In the genomic region with DNA sequence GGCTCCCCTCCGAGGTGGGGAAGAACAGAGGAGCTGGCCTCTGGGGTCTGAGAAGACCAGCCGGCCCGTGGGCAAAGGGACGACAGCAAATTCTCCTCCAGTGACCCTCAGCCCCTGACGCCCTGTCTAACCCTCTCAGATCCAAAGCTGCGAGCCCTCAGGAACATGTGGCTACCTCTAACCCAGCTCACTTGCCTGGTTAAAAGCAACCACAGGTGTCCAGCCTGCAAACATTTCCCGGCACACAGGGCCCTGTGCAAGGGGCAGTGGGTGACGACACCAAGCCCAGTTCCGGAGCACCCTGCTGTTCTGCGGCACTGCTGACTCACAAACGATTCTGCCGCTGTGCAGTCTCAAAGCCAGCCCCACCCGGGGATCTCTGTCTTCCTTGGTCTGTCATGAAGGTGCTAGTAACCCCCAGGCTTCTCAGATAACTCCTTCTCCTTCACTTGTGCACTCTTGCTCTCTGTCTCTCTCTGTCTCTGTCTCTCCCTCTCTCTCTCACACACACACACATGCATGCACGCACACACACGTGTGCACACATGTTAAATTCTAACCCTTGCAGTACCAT, we compare ENCODE assay signal across 1 cellular context.
TF ChIP-seq lines count a peak whose summit lies in the region.

No MANE protein-coding gene starts in this region.

TF ChIP-seq in HepG2, 621 proteins besides CTCF, POLR2A, EP300 and RAD21 (continued from another document and continues in another):
- TF ChIP-seq, protein P1, sequence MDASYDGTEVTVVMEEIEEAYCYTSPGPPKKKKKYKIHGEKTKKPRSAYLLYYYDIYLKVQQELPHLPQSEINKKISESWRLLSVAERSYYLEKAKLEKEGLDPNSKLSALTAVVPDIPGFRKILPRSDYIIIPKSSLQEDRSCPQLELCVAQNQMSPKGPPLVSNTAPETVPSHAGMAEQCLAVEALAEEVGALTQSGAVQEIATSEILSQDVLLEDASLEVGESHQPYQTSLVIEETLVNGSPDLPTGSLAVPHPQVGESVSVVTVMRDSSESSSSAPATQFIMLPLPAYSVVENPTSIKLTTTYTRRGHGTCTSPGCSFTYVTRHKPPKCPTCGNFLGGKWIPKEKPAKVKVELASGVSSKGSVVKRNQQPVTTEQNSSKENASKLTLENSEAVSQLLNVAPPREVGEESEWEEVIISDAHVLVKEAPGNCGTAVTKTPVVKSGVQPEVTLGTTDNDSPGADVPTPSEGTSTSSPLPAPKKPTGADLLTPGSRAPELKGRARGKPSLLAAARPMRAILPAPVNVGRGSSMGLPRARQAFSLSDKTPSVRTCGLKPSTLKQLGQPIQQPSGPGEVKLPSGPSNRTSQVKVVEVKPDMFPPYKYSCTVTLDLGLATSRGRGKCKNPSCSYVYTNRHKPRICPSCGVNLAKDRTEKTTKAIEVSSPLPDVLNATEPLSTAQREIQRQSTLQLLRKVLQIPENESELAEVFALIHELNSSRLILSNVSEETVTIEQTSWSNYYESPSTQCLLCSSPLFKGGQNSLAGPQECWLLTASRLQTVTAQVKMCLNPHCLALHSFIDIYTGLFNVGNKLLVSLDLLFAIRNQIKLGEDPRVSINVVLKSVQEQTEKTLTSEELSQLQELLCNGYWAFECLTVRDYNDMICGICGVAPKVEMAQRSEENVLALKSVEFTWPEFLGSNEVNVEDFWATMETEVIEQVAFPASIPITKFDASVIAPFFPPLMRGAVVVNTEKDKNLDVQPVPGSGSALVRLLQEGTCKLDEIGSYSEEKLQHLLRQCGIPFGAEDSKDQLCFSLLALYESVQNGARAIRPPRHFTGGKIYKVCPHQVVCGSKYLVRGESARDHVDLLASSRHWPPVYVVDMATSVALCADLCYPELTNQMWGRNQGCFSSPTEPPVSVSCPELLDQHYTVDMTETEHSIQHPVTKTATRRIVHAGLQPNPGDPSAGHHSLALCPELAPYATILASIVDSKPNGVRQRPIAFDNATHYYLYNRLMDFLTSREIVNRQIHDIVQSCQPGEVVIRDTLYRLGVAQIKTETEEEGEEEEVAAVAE (CRISPR knock-in tag; IDR thresholded peaks at IDR 0.05; ENCODE audit: borderline replicate concordance), result 0 out of 2 replicates have a peak, but pooled peaks have one; percentile 33
- TF ChIP-seq, protein P2, sequence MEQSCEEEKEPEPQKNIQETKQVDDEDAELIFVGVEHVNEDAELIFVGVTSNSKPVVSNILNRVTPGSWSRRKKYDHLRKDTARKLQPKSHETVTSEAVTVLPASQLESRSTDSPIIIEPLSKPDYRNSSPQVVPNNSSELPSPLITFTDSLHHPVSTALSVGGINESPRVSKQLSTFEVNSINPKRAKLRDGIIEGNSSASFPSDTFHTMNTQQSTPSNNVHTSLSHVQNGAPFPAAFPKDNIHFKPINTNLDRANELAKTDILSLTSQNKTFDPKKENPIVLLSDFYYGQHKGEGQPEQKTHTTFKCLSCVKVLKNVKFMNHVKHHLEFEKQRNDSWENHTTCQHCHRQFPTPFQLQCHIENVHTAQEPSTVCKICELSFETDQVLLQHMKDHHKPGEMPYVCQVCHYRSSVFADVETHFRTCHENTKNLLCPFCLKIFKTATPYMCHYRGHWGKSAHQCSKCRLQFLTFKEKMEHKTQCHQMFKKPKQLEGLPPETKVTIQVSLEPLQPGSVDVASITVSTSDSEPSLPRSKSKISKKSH (CRISPR knock-in tag; IDR thresholded peaks at IDR 0.05; ENCODE audit: borderline replicate concordance), result no peak
- no peak for TF ChIP-seq RFX1 (IDR thresholded peaks at IDR 0.05)
- TF ChIP-seq TCF12 (IDR thresholded peaks at IDR 0.05), result no peak
- no peak for TF ChIP-seq TCF12 (CRISPR knock-in tag; IDR thresholded peaks at IDR 0.05)
- 0 out of 2 replicates have a peak, but pooled peaks have one; percentile 48 for TF ChIP-seq HIVEP1 (CRISPR knock-in tag; IDR thresholded peaks at IDR 0.05)
- TF ChIP-seq ZZZ3 (CRISPR knock-in tag; IDR thresholded peaks at IDR 0.05; ENCODE audit: borderline replicate concordance), result 0 out of 2 replicates have a peak, but pooled peaks have one; percentile 42
- peak; percentile 47; the same call in 1 of the 2 replicates for TF ChIP-seq ZNF292 (CRISPR knock-in tag; IDR thresholded peaks at IDR 0.05; ENCODE audit: borderline replicate concordance, low read depth)
- no peak for TF ChIP-seq ZNF282 (IDR thresholded peaks at IDR 0.05; ENCODE audit: partially characterized antibody)
- peak; percentile 54; the same call in 1 of the 2 replicates for TF ChIP-seq ZNF788 (CRISPR knock-in tag; IDR thresholded peaks at IDR 0.05; ENCODE audit: borderline replicate concordance)
- 0 out of 2 replicates have a peak, but pooled peaks have one; percentile 17 for TF ChIP-seq MYC (CRISPR knock-in tag; IDR thresholded peaks at IDR 0.05; ENCODE audit: borderline replicate concordance)
- TF ChIP-seq ZFX (CRISPR knock-in tag; IDR thresholded peaks at IDR 0.05; ENCODE audit: low read depth), result peak; percentile 45; the same call in 1 of the 2 replicates
- TF ChIP-seq, protein P3, sequence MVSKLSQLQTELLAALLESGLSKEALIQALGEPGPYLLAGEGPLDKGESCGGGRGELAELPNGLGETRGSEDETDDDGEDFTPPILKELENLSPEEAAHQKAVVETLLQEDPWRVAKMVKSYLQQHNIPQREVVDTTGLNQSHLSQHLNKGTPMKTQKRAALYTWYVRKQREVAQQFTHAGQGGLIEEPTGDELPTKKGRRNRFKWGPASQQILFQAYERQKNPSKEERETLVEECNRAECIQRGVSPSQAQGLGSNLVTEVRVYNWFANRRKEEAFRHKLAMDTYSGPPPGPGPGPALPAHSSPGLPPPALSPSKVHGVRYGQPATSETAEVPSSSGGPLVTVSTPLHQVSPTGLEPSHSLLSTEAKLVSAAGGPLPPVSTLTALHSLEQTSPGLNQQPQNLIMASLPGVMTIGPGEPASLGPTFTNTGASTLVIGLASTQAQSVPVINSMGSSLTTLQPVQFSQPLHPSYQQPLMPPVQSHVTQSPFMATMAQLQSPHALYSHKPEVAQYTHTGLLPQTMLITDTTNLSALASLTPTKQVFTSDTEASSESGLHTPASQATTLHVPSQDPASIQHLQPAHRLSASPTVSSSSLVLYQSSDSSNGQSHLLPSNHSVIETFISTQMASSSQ (IDR thresholded peaks at IDR 0.05; ENCODE audit: low read depth), result no peak
- TF ChIP-seq, protein P3 (CRISPR knock-in tag; IDR thresholded peaks at IDR 0.05; ENCODE audit: borderline replicate concordance), result peak; percentile 14; the same call in 1 of the 2 replicates
- TF ChIP-seq ZNF724P (CRISPR knock-in tag; IDR thresholded peaks at IDR 0.05; ENCODE audit: borderline replicate concordance), result 0 out of 2 replicates have a peak, but pooled peaks have one; percentile 39
- TF ChIP-seq, protein P4, sequence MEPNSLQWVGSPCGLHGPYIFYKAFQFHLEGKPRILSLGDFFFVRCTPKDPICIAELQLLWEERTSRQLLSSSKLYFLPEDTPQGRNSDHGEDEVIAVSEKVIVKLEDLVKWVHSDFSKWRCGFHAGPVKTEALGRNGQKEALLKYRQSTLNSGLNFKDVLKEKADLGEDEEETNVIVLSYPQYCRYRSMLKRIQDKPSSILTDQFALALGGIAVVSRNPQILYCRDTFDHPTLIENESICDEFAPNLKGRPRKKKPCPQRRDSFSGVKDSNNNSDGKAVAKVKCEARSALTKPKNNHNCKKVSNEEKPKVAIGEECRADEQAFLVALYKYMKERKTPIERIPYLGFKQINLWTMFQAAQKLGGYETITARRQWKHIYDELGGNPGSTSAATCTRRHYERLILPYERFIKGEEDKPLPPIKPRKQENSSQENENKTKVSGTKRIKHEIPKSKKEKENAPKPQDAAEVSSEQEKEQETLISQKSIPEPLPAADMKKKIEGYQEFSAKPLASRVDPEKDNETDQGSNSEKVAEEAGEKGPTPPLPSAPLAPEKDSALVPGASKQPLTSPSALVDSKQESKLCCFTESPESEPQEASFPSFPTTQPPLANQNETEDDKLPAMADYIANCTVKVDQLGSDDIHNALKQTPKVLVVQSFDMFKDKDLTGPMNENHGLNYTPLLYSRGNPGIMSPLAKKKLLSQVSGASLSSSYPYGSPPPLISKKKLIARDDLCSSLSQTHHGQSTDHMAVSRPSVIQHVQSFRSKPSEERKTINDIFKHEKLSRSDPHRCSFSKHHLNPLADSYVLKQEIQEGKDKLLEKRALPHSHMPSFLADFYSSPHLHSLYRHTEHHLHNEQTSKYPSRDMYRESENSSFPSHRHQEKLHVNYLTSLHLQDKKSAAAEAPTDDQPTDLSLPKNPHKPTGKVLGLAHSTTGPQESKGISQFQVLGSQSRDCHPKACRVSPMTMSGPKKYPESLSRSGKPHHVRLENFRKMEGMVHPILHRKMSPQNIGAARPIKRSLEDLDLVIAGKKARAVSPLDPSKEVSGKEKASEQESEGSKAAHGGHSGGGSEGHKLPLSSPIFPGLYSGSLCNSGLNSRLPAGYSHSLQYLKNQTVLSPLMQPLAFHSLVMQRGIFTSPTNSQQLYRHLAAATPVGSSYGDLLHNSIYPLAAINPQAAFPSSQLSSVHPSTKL (CRISPR knock-in tag; IDR thresholded peaks at IDR 0.05), result peak; percentile 37; the same call in 1 of the 2 replicates
- no peak for TF ChIP-seq SRY (CRISPR knock-in tag; IDR thresholded peaks at IDR 0.05)
- TF ChIP-seq ELF3 (CRISPR knock-in tag; IDR thresholded peaks at IDR 0.05), result peak; percentile 37; the same call in 1 of the 2 replicates
- TF ChIP-seq GABPB1 (CRISPR knock-in tag; IDR thresholded peaks at IDR 0.05), result peak; percentile 70
- peak; percentile 36; the same call in 1 of the 2 replicates for TF ChIP-seq CREM (IDR thresholded peaks at IDR 0.05)
- no peak for TF ChIP-seq CREM (CRISPR knock-in tag; IDR thresholded peaks at IDR 0.05)
- peak; percentile 76; the same call in 1 of the 2 replicates for TF ChIP-seq KDM2A (CRISPR knock-in tag; IDR thresholded peaks at IDR 0.05; ENCODE audit: borderline replicate concordance, low read depth)
- peak; percentile 59 for TF ChIP-seq HOXA3 (CRISPR knock-in tag; IDR thresholded peaks at IDR 0.05)
- TF ChIP-seq ZNF3 (CRISPR knock-in tag; IDR thresholded peaks at IDR 0.05), result no peak
- TF ChIP-seq DR1 (CRISPR knock-in tag; IDR thresholded peaks at IDR 0.05), result no peak
- peak; percentile 14; the same call in 1 of the 2 replicates for TF ChIP-seq ZMYM3 (CRISPR knock-in tag; IDR thresholded peaks at IDR 0.05)
- TF ChIP-seq, protein P5, sequence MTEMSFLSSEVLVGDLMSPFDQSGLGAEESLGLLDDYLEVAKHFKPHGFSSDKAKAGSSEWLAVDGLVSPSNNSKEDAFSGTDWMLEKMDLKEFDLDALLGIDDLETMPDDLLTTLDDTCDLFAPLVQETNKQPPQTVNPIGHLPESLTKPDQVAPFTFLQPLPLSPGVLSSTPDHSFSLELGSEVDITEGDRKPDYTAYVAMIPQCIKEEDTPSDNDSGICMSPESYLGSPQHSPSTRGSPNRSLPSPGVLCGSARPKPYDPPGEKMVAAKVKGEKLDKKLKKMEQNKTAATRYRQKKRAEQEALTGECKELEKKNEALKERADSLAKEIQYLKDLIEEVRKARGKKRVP (CRISPR knock-in tag; IDR thresholded peaks at IDR 0.05), result peak in 1 of 2 experiments; percentile 87; a peak in 2 of 4 replicates
- no peak for TF ChIP-seq RBFOX2 (IDR thresholded peaks at IDR 0.05; ENCODE audit: low read depth, low read length)
- TF ChIP-seq ZGPAT (CRISPR knock-in tag; IDR thresholded peaks at IDR 0.05), result 0 out of 2 replicates have a peak, but pooled peaks have one; percentile 44
- TF ChIP-seq KDM5B (CRISPR knock-in tag; IDR thresholded peaks at IDR 0.05; ENCODE audit: borderline replicate concordance), result peak; percentile 45; the same call in 1 of the 2 replicates
- peak; percentile 81; the same call in 1 of the 2 replicates for TF ChIP-seq ZNF564 (CRISPR knock-in tag; IDR thresholded peaks at IDR 0.05)
- TF ChIP-seq NFYC (CRISPR knock-in tag; IDR thresholded peaks at IDR 0.05), result no peak
- TF ChIP-seq ZNF354B (CRISPR knock-in tag; IDR thresholded peaks at IDR 0.05), result no peak
- no peak for TF ChIP-seq ZNF468 (CRISPR knock-in tag; IDR thresholded peaks at IDR 0.05)
- no peak for TF ChIP-seq U2AF1 (optimal IDR thresholded peaks at IDR 0.05; ENCODE audit: low read depth, low read length)
- TF ChIP-seq ELF1 (CRISPR knock-in tag; IDR thresholded peaks at IDR 0.05), result 0 out of 2 replicates have a peak, but pooled peaks have one; percentile 19
- peak; percentile 92 for TF ChIP-seq FOSL2 (CRISPR knock-in tag; IDR thresholded peaks at IDR 0.05)
- no peak for TF ChIP-seq GABPA (IDR thresholded peaks at IDR 0.05; ENCODE audit: low read depth, low read length)
- TF ChIP-seq GABPA (CRISPR knock-in tag; IDR thresholded peaks at IDR 0.05; ENCODE audit: low read depth), result peak; percentile 36; the same call in 1 of the 2 replicates
- TF ChIP-seq ZNF296 (CRISPR knock-in tag; conservative IDR thresholded peaks at IDR 0.05), result no peak
- peak; percentile 78 for TF ChIP-seq CREB1 (IDR thresholded peaks at IDR 0.05)
- 0 out of 2 replicates have a peak, but pooled peaks have one; percentile 28 for TF ChIP-seq CREB1 (CRISPR knock-in tag; IDR thresholded peaks at IDR 0.05)
- 0 out of 2 replicates have a peak, but pooled peaks have one; percentile 5 for TF ChIP-seq ZNF747 (CRISPR knock-in tag; IDR thresholded peaks at IDR 0.05; ENCODE audit: borderline replicate concordance)
- no peak for TF ChIP-seq NR2F6 (IDR thresholded peaks at IDR 0.05)
- peak; percentile 52 for TF ChIP-seq NR2F6 (CRISPR knock-in tag; IDR thresholded peaks at IDR 0.05)
- TF ChIP-seq, protein P6, sequence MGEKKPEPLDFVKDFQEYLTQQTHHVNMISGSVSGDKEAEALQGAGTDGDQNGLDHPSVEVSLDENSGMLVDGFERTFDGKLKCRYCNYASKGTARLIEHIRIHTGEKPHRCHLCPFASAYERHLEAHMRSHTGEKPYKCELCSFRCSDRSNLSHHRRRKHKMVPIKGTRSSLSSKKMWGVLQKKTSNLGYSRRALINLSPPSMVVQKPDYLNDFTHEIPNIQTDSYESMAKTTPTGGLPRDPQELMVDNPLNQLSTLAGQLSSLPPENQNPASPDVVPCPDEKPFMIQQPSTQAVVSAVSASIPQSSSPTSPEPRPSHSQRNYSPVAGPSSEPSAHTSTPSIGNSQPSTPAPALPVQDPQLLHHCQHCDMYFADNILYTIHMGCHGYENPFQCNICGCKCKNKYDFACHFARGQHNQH (CRISPR knock-in tag; IDR thresholded peaks at IDR 0.05), result peak; percentile 67; the same call in 1 of the 2 replicates
